ENCODE assay signal across 1 cellular context in genomic region chr1:196902344-196902743, GRCh38.
TF ChIP-seq lines count a peak whose summit lies in the region.

No MANE protein-coding gene starts in this region.

TF ChIP-seq in GM12878, 131 proteins besides CTCF, POLR2A, EP300 and RAD21:
- TF ChIP-seq HDAC2 (IDR thresholded peaks at IDR 0.05) (no peak), SMAD1 (IDR thresholded peaks at IDR 0.05; ENCODE audit: low read depth, partially characterized antibody) (no peak), CUX1 (IDR thresholded peaks at IDR 0.05; ENCODE audit: insufficient replicate concordance, low read depth, low read length) (no peak), ASH2L (IDR thresholded peaks at IDR 0.05; ENCODE audit: borderline replicate concordance, low read depth) (no peak), MXI1 (IDR thresholded peaks at IDR 0.05; ENCODE audit: low read depth, low read length) (no peak), SKIL (IDR thresholded peaks at IDR 0.05; ENCODE audit: low read depth, poor library complexity, severe bottlenecking) (no peak), KLF5 (IDR thresholded peaks at IDR 0.05; ENCODE audit: partially characterized antibody) (no peak), ATF3 (IDR thresholded peaks at IDR 0.05; ENCODE audit: borderline replicate concordance, extremely low read depth, low read depth, low read length) (no peak), TCF7 (IDR thresholded peaks at IDR 0.05; ENCODE audit: borderline replicate concordance) (no peak), SMAD5 (IDR thresholded peaks at IDR 0.05; ENCODE audit: low read depth) (no peak), ZBTB4 (CRISPR knock-in tag; IDR thresholded peaks at IDR 0.05) (no peak), NBN (IDR thresholded peaks at IDR 0.05) (no peak), NR2F1 (conservative IDR thresholded peaks at IDR 0.05) (no peak), RAD51 (IDR thresholded peaks at IDR 0.05) (no peak), NFIC (IDR thresholded peaks at IDR 0.05; ENCODE audit: low read depth, low read length) (no peak), SP1 (IDR thresholded peaks at IDR 0.05; ENCODE audit: low read depth, low read length) (no peak), RB1 (IDR thresholded peaks at IDR 0.05; ENCODE audit: borderline replicate concordance) (no peak), TBL1XR1 (IDR thresholded peaks at IDR 0.05; ENCODE audit: low read depth, low read length) (no peak), IRF5 (IDR thresholded peaks at IDR 0.05; ENCODE audit: borderline replicate concordance) (no peak)
